ENCODE assay signal across 8 cellular contexts in the genomic region with DNA sequence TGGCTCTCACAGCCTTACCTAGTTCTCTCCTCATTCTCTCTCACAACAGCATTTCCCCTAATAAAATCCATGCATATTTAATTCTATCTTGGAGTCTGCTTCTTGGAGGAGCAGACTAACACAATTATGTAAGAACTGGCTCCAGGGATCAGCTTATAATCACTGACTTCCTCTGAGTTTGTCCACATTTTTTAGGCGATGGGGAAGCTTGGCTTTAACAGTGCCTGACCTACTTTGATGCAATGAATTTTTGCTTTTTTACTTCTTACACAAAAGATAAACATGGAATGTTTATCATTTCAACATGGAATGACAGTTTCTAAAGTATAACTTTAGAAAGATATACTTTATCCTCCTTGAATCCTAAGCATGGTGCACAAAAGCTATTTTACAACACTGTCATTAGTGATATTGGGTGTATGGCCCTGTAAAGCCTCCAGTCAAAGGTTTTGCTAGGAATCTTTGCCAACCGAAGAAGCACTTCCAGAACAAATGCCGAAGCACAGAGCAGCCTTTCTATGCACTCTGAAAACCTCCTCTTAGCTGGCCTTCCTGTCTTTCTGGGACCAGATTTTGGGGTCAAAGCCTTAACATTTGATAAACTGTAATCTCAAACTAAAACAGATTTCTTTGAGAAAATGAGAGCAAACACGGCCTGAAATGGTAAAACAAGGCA. TPM values are rescaled to one million over a fixed set of nuclear protein-coding genes. Genes with fewer than 3 reads are reported as not detected.
DNase-seq lines count a peak whose midpoint lies in the region; ATAC-seq and TF ChIP-seq lines count a peak whose summit lies in the region.

No MANE protein-coding gene starts in this region.

- H3K9me3 Mint-ChIP-seq in immature natural killer cell, result no peaks in the 10 kb centered on the region

- H3K36me3 ChIP-seq in HEK293 (ENCODE audit: control insufficient read depth in 2 of 2, insufficient read depth in 1 of 2, low read length in 2 of 2) (peaks cover 0 to 2% of the 10 kb centered on the region in 2 experiments; a peak in 1 of 3 replicates), smooth muscle cell (ENCODE audit: low read depth) (no peaks in the 10 kb centered on the region)

- WGBS in smooth muscle cell (ENCODE audit: low lambda C conversion rate), result 16% methylated on average over 4 of the region's 4 CpGs

- no peaks in the 10 kb centered on the region for H3K27me3 Mint-ChIP-seq in immature natural killer cell (ENCODE audit: low read depth in 3 of 3)

- CTCF ChIA-PET in HEK293 (lab: Yijun Ruan, JAX), result interaction anchor here (0.6 to 4.4 kb wide), 12 partner anchors 7 to 687 kb away, joined by 3 to 13 read pairs (median 3); no protein-coding TSS in a partner anchor

- H3K27me3 ChIP-seq in smooth muscle cell (ENCODE audit: low read depth), result no peaks in the 10 kb centered on the region

- H2AFZ ChIP-seq in smooth muscle cell (ENCODE audit: low read depth), result peak overlapping the region; percentile 97

- H3K79me2 ChIP-seq in smooth muscle cell (ENCODE audit: low read depth), result peaks cover 14% of the 10 kb centered on the region

- no peak overlapping the region for H3K27ac ChIP-seq in HEK293 (ENCODE audit: extremely low read depth, low read depth, low read length)
- peak overlapping the region; percentile 68 for H3K27ac ChIP-seq in smooth muscle cell (ENCODE audit: low read depth)

- ATAC-seq in GM21825 (IDR thresholded peaks at IDR 0.05; ENCODE audit: unreplicated experiment), result no peak

- peak overlapping the region; percentile 93 for H3K4me2 ChIP-seq in smooth muscle cell

- H3K27ac Mint-ChIP-seq in immature natural killer cell, result peak overlapping the region in 4 of 6 donors; percentile 72 to 97 (median 89)

- H3K4me3 ChIP-seq in HEK293 (ENCODE audit: low read depth, low read length) (peak overlapping the region; percentile 35), smooth muscle cell (peak overlapping the region; percentile 76)

- peaks cover 7% of the 10 kb centered on the region for H4K20me1 ChIP-seq in smooth muscle cell (ENCODE audit: low read depth)

- POLR2A ChIA-PET in HEK293 (lab: Yijun Ruan, JAX), result no interaction called here

- peak; percentile 39 for DNase-seq in amniotic epithelial cell (ENCODE audit: low read depth)
- DNase-seq in immature natural killer cell, result no peak
- DNase-seq in smooth muscle cell (lab: John Stamatoyannopoulos, UW; ENCODE audit: unreplicated experiment), result no peak
- no peak for DNase-seq in amygdala (lab: John Stamatoyannopoulos, UW)
- no peak for DNase-seq in NCI-H1694 (lab: John Stamatoyannopoulos, UW)
- no peak for DNase-seq in UCSD-AML1 (lab: John Stamatoyannopoulos, UW; ENCODE audit: unreplicated experiment)

- TF ChIP-seq CTCF in HEK293 (tag by site-specific recombination; IDR thresholded peaks at IDR 0.05) (no peak), smooth muscle cell (IDR thresholded peaks at IDR 0.05; ENCODE audit: borderline replicate concordance, insufficient read depth, poor library complexity, severe bottlenecking) (no peak)

- no peaks in the 10 kb centered on the region for H3K36me3 Mint-ChIP-seq in immature natural killer cell

- H3K4me1 ChIP-seq in HEK293 (ENCODE audit: control insufficient read depth, insufficient read depth, low read length) (no peaks in the 10 kb centered on the region), smooth muscle cell (ENCODE audit: low read depth) (peaks cover 11% of the 10 kb centered on the region)

- H3K9me3 ChIP-seq in HEK293 (ENCODE audit: control insufficient read depth, insufficient read depth, low read depth, low read length) (no peaks in the 10 kb centered on the region), smooth muscle cell (replicated peaks; ENCODE audit: low read depth) (no peaks in the 10 kb centered on the region)

- peak overlapping the region; percentile 84 for H3K9ac ChIP-seq in smooth muscle cell (ENCODE audit: low read depth)

- peak overlapping the region; percentile 82 to 94 (median 87) for H3K4me3 Mint-ChIP-seq in immature natural killer cell

- no peaks in the 10 kb centered on the region for H3F3A ChIP-seq in smooth muscle cell (ENCODE audit: low read depth)

- peaks cover 12 to 20% of the 10 kb centered on the region in 2 donors for H3K4me1 Mint-ChIP-seq in immature natural killer cell

TF ChIP-seq in HEK293, 187 proteins besides CTCF, POLR2A, EP300 and RAD21:
- TF ChIP-seq GLIS2 (tag by site-specific recombination; IDR thresholded peaks at IDR 0.05) (no peak), SETDB1 (IDR thresholded peaks at IDR 0.05; ENCODE audit: insufficient read length, low read length) (no peak), ZNF221 (tag by site-specific recombination; IDR thresholded peaks at IDR 0.05; ENCODE audit: borderline replicate concordance) (no peak), ZNF777 (tag by site-specific recombination; IDR thresholded peaks at IDR 0.05; ENCODE audit: borderline replicate concordance) (no peak), ZNF112 (tag by site-specific recombination; IDR thresholded peaks at IDR 0.05) (no peak), ZNF747 (tag by site-specific recombination; IDR thresholded peaks at IDR 0.05) (no peak), ZNF530 (tag by site-specific recombination; IDR thresholded peaks at IDR 0.05; ENCODE audit: low read depth) (no peak), ZNF24 (tag by site-specific recombination; IDR thresholded peaks at IDR 0.05) (no peak), ZNF830 (tag by site-specific recombination; IDR thresholded peaks at IDR 0.05; ENCODE audit: low read depth) (no peak), ZNF600 (tag by site-specific recombination; IDR thresholded peaks at IDR 0.05) (no peak), ZNF2 (tag by site-specific recombination; IDR thresholded peaks at IDR 0.05) (no peak), ELK4 (IDR thresholded peaks at IDR 0.05; ENCODE audit: borderline replicate concordance, low read depth, low read length) (no peak), REPIN1 (tag by site-specific recombination; IDR thresholded peaks at IDR 0.05; ENCODE audit: low read depth) (no peak), ZNF404 (tag by site-specific recombination; IDR thresholded peaks at IDR 0.05) (no peak), ZNF174 (tag by site-specific recombination; IDR thresholded peaks at IDR 0.05) (no peak), ZNF701 (tag by site-specific recombination; IDR thresholded peaks at IDR 0.05) (no peak)
- TF ChIP-seq, protein P1, sequence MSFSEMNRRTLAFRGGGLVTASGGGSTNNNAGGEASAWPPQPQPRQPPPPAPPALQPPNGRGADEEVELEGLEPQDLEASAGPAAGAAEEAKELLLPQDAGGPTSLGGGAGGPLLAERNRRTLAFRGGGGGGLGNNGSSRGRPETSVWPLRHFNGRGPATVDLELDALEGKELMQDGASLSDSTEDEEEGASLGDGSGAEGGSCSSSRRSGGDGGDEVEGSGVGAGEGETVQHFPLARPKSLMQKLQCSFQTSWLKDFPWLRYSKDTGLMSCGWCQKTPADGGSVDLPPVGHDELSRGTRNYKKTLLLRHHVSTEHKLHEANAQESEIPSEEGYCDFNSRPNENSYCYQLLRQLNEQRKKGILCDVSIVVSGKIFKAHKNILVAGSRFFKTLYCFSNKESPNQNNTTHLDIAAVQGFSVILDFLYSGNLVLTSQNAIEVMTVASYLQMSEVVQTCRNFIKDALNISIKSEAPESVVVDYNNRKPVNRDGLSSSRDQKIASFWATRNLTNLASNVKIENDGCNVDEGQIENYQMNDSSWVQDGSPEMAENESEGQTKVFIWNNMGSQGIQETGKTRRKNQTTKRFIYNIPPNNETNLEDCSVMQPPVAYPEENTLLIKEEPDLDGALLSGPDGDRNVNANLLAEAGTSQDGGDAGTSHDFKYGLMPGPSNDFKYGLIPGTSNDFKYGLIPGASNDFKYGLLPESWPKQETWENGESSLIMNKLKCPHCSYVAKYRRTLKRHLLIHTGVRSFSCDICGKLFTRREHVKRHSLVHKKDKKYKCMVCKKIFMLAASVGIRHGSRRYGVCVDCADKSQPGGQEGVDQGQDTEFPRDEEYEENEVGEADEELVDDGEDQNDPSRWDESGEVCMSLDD (tag by site-specific recombination; IDR thresholded peaks at IDR 0.05), result no peak

RNA-seq across cellular contexts. Expression of gene BDH2, which starts 0.8 kb away (rescaled TPM):
- polyA plus RNA-seq in immature natural killer cell (10 to 100 TPM; 31.0 to 37.1 (median 36.4) TPM), smooth muscle cell (70.5 and 84.3 TPM in 2 replicates)
- 93.7 and 96.2 TPM in 2 replicates for total RNA-seq in smooth muscle cell

RNA-seq across cellular contexts. Expression of gene SLC9B2, which starts 22.3 kb away (rescaled TPM):
- 10 to 100 TPM in 1 of 3 donors, 1 to 10 TPM in 2; 8.9 to 15.7 (median 9.8) TPM for polyA plus RNA-seq in immature natural killer cell
- 6.0 and 11.2 TPM in 2 replicates for total RNA-seq in smooth muscle cell
- polyA plus RNA-seq in smooth muscle cell, result 4.5 and 6.0 TPM in 2 replicates
